ENCODE assay signal across 13 cellular contexts in the genomic region with DNA sequence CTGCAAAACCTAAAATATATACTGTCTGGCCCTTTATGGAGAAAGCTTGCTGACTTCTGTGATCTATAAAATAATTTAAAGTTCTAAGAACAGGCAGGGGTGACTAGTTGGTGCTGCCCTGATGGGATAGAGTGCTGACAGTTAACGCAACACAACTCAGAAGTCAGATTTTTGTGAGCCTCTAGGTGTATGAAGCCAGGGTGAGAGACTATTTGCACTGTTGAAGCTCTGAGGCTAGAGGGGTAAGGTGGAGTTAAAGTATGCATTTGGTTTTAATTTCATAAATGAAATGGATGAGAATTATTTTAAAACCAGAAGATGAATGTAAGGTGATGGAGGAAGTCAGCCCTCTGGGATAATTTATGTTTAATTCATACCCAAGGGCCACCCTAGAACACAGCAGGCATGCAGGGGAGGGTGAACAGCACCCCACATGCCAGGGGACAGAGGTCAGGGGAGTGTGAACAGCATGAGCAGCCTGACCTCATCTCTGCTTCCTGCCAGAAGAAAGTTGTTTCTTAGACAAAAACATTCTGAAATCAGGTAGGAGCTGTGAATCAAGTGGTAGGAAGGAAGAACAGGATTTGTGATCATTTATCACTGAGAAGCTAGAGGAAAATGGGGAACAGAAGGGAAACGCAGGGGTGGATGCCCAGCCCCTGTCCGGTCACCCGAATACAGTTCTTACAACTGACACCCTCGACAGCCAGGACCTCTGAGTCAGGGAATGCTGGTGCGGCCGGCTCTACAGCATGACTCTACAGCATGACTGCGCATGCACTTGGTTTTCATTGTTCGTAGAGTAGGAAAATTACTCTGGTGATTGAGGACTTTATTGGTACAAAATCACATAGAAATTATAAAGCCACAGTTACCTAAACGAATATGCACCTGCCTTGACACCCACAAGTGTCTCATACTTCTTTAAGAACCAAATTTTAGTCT.
DNase-seq lines count a peak whose midpoint lies in the region; ATAC-seq and TF ChIP-seq lines count a peak whose summit lies in the region.
"Had no signal": no experiment of that assay in that cellular context is flagged by ENCODE, and none has a peak within 500 bp of the region (broad histone marks: within the 10 kb centered on the region; RNA-seq: fewer than 3 reads in every experiment).

No MANE protein-coding gene starts in this region.

- H3K36me3 ChIP-seq in GM23248 (ENCODE audit: low read depth) = no peaks in the 10 kb centered on the region
- H3K36me3 ChIP-seq in aorta (ENCODE audit: control insufficient read depth in 1 of 2, insufficient read depth in 2 of 2, low read length in 1 of 2) = no peaks in the 10 kb centered on the region
- H3K36me3 ChIP-seq: transverse colon had no signal

- H3K4me1 ChIP-seq in GM23248 (ENCODE audit: insufficient read depth) = 0 out of 2 replicates have a peak, but pooled peaks cover 7% of the 10 kb centered on the region
- H3K4me1 ChIP-seq in aorta (ENCODE audit: control insufficient read depth in 1 of 2, insufficient read depth in 2 of 2, low read length in 2 of 2) = no peaks in the 10 kb centered on the region
- H3K4me1 ChIP-seq: transverse colon had no signal

- H3K27ac Mint-ChIP-seq in activated B cell treated with CpG ODN at 0.5 μM for 24 hours = peak overlapping the region; percentile 25
- peak overlapping the region; percentile 6 for H3K27ac Mint-ChIP-seq in nephron progenitor cell

- no peaks in the 10 kb centered on the region for H3K9me2 ChIP-seq in GM23248 (ENCODE audit: insufficient read depth)

- no peaks in the 10 kb centered on the region for H4K20me1 ChIP-seq in GM23248 (ENCODE audit: insufficient read depth)

- TF ChIP-seq CTCF in activated B cell treated with CpG ODN at 0.5 μM for 24 hours (IDR thresholded peaks at IDR 0.05) (no peak), epithelial cell of esophagus (IDR thresholded peaks at IDR 0.05; ENCODE audit: insufficient read depth, low read depth, low read length, missing control alignments) (no peak), nephron progenitor cell (IDR thresholded peaks at IDR 0.05) (no peak)

- no peak overlapping the region for H3K9ac ChIP-seq in GM23248

- WGBS in GM23248 (ENCODE audit: low coverage in 1 of 2, low lambda C conversion rate in 2 of 2, missing lambda C conversion rate in 2 of 2), 2 experiments = 71 to 73% methylated on average over 10 of the region's 10 CpGs
- 81 to 89% methylated on average over 10 of the region's 10 CpGs for WGBS in aorta, 2 donors

- CTCF ChIA-PET in activated B cell treated with CpG ODN at 0.5 μM for 24 hours (lab: Charles Lee) = interaction anchor here (0.8 kb wide), 1 partner anchor 39 kb away, joined by 3 read pairs; no protein-coding TSS in a partner anchor

- H3K4me1 Mint-ChIP-seq in activated B cell treated with CpG ODN at 0.5 μM for 24 hours (peaks cover 20% of the 10 kb centered on the region), nephron progenitor cell (peaks cover 50% of the 10 kb centered on the region)

- H3K79me2 ChIP-seq in GM23248 (ENCODE audit: insufficient read depth) = no peaks in the 10 kb centered on the region

- H3K4me3 ChIP-seq in GM23248 (no peak overlapping the region), epithelial cell of esophagus (ENCODE audit: low read length) (no peak overlapping the region), aorta (ENCODE audit: low read length in 2 of 2) (no peak overlapping the region)
- H3K4me3 ChIP-seq: smooth muscle cell, transverse colon had no signal

- H3K4me2 ChIP-seq in GM23248 (ENCODE audit: unreplicated experiment) = no peak overlapping the region
- H3K4me2 ChIP-seq: smooth muscle cell had no signal

- no peaks in the 10 kb centered on the region for H3K27me3 Mint-ChIP-seq in activated B cell treated with CpG ODN at 0.5 μM for 24 hours
- H3K27me3 Mint-ChIP-seq in nephron progenitor cell (ENCODE audit: low read depth, poor library complexity) = peaks cover 16% of the 10 kb centered on the region

- H3F3A ChIP-seq in GM23248 (ENCODE audit: insufficient read depth) = no peaks in the 10 kb centered on the region

- ATAC-seq in activated B cell treated with CpG ODN at 0.5 μM for 24 hours (ENCODE audit: low read depth) = no peak
- ATAC-seq in GM18858 (IDR thresholded peaks at IDR 0.05; ENCODE audit: unreplicated experiment) = no peak
- no peak for ATAC-seq in aorta (ENCODE audit: low FRiP score)

- DNase-seq in GM23248 (peak; percentile 19), activated B cell treated with CpG ODN at 0.5 μM for 24 hours (no peak), epithelial cell of esophagus (ENCODE audit: low read depth) (peak; percentile 85), nephron progenitor cell (no peak), activated gamma-delta T cell (lab: John Stamatoyannopoulos, UW) (no peak), aorta (no peak)
- DNase-seq in stimulated activated CD4-positive, alpha-beta T cell treated with anti-CD3 and anti-CD28 coated beads, Interleukin-4, amount 100 ng/mL, for 1 hour = no peak
- DNase-seq: central memory CD4-positive, alpha-beta T cell; MM.1S; NCI-H2171; transverse colon had no signal

- no peak overlapping the region for H3K27ac ChIP-seq in GM23248
- H3K27ac ChIP-seq in aorta (ENCODE audit: low read depth in 1 of 2, low read length in 2 of 2) = no peak overlapping the region
- H3K27ac ChIP-seq: transverse colon had no signal

- H3K36me3 Mint-ChIP-seq in activated B cell treated with CpG ODN at 0.5 μM for 24 hours (ENCODE audit: low read depth) (peaks cover 56% of the 10 kb centered on the region), nephron progenitor cell (ENCODE audit: low read depth) (no peaks in the 10 kb centered on the region)

- H3K27me3 ChIP-seq in GM23248 (replicated peaks; ENCODE audit: insufficient read depth) (no peaks in the 10 kb centered on the region), aorta (ENCODE audit: control insufficient read depth in 1 of 2, insufficient read depth in 2 of 2, low read length in 1 of 2) (no peaks in the 10 kb centered on the region)
- H3K27me3 ChIP-seq: transverse colon had no signal

- in situ Hi-C loops in GM23248 (cut with MboI) = no loop called here

- H3K9me3 Mint-ChIP-seq in activated B cell treated with CpG ODN at 0.5 μM for 24 hours (no peaks in the 10 kb centered on the region), nephron progenitor cell (peaks cover 12% of the 10 kb centered on the region)

- POLR2A ChIA-PET in activated B cell treated with CpG ODN at 0.5 μM for 24 hours (lab: Charles Lee) = interaction anchor here (0.5 kb wide), 1 partner anchor 91 kb away, joined by 6 read pairs; no protein-coding TSS in a partner anchor

- intact Hi-C loops in activated B cell treated with CpG ODN at 0.5 μM for 24 hours (cut with micrococcal nuclease) = no loop called here
- intact Hi-C loops in aorta (cut with DNase I) = no loop called here

- H3K9me3 ChIP-seq in GM23248 (ENCODE audit: low read depth) = no peaks in the 10 kb centered on the region
- H3K9me3 ChIP-seq in aorta (ENCODE audit: control insufficient read depth, low read length) = no peaks in the 10 kb centered on the region
- H3K9me3 ChIP-seq: transverse colon had no signal

- H2AFZ ChIP-seq in GM23248 = no peak overlapping the region

- H3K4me3 Mint-ChIP-seq in activated B cell treated with CpG ODN at 0.5 μM for 24 hours (no peak overlapping the region), nephron progenitor cell (no peak overlapping the region)

Comparison
In these comparisons a context has a peak if more than half of its experiments do, and no peak if none do; other contexts are left out.
1. DNase-seq: peak in GM23248 (single experiment) and epithelial cell of esophagus (single experiment); none in activated B cell treated with CpG ODN at 0.5 μM for 24 hours (single experiment), nephron progenitor cell (single experiment), stimulated activated CD4-positive, alpha-beta T cell treated with anti-CD3 and anti-CD28 coated beads, Interleukin-4, amount 100 ng/mL, for 1 hour (single experiment), activated gamma-delta T cell (single experiment) and aorta (0 of 2).